Comparison of ENCODE assay signal across 8 cellular contexts in the genomic region with DNA sequence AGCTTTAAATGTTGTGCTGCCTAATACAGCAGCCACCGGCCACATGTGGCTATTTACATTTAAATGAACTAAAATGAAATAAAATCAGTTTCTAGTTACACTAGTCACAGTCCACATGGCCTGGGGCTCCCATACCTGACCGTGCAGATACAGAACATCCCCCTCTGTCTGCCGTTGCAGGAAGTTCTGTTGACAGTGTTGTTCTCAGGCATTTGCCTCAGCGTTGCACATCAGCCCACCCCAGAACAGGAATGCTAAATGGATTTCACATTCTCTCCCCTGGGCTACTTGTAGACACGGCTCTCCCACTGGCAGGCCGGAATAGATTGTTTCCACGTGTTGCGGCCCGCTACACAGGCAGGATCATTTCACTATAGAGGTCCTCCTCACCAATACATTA. TPM values are rescaled to one million over a fixed set of nuclear protein-coding genes. Genes with fewer than 3 reads are reported as not detected.
DNase-seq lines count a peak whose midpoint lies in the region; ATAC-seq and TF ChIP-seq lines count a peak whose summit lies in the region.

No MANE protein-coding gene starts in this region.

- POLR2A ChIA-PET in HEK293 (lab: Yijun Ruan, JAX) = no interaction called here
- POLR2A ChIA-PET in activated CD8-positive, alpha-beta T cell treated with anti-CD3 and anti-CD28 coated beads, Interleukin-2, amount 10 ng/mL, durations not matched to agents 7 days and 5 days (lab: Charles Lee) = no interaction called here

- H3K4me3 Mint-ChIP-seq in activated CD8-positive, alpha-beta T cell treated with anti-CD3 and anti-CD28 coated beads, Interleukin-2, amount 10 ng/mL, durations not matched to agents 7 days and 5 days = no peak overlapping the region

- H3F3A ChIP-seq in DOHH2 (ENCODE audit: control insufficient read depth, insufficient read depth) = no peaks in the 10 kb centered on the region

- H3K4me1 Mint-ChIP-seq in activated CD8-positive, alpha-beta T cell treated with anti-CD3 and anti-CD28 coated beads, Interleukin-2, amount 10 ng/mL, durations not matched to agents 7 days and 5 days (ENCODE audit: low read depth) = peaks cover 8% of the 10 kb centered on the region

- H3K4me1 ChIP-seq in DOHH2 (ENCODE audit: control insufficient read depth, low read length) = no peaks in the 10 kb centered on the region
- no peaks in the 10 kb centered on the region; the same call in 1 of the 2 replicates for H3K4me1 ChIP-seq in HEK293 (ENCODE audit: control insufficient read depth, insufficient read depth, low read length)

- H4K20me1 ChIP-seq in DOHH2 (ENCODE audit: control insufficient read depth, insufficient read depth, low read depth, low read length) = no peaks in the 10 kb centered on the region

- peaks cover 5% of the 10 kb centered on the region for H3K36me3 Mint-ChIP-seq in activated CD8-positive, alpha-beta T cell treated with anti-CD3 and anti-CD28 coated beads, Interleukin-2, amount 10 ng/mL, durations not matched to agents 7 days and 5 days (ENCODE audit: low read depth)

- no peaks in the 10 kb centered on the region for H3K27me3 ChIP-seq in DOHH2 (ENCODE audit: control insufficient read depth, low read length)

- no peak overlapping the region for H3K4me3 ChIP-seq in DOHH2 (ENCODE audit: low read length)
- no peak overlapping the region for H3K4me3 ChIP-seq in HEK293 (ENCODE audit: low read depth, low read length)

- TF ChIP-seq CTCF in DOHH2 (IDR thresholded peaks at IDR 0.05; ENCODE audit: low read depth, low read length, poor library complexity, severe bottlenecking) (peak; percentile 27), HEK293 (tag by site-specific recombination; IDR thresholded peaks at IDR 0.05) (0 out of 2 replicates have a peak, but pooled peaks have one; percentile 9)

- H3K27ac ChIP-seq in DOHH2 (ENCODE audit: low read depth, low read length) (no peak overlapping the region), HEK293 (ENCODE audit: extremely low read depth, low read depth, low read length) (no peak overlapping the region), substantia nigra (ENCODE audit: low read depth, low read length, poor library complexity, severe bottlenecking) (no peak overlapping the region)

- CTCF ChIA-PET in HEK293 (lab: Yijun Ruan, JAX) = interaction anchor here (0.5 to 0.7 kb wide), 3 partner anchors 15 to 152 kb away, joined by 3 to 5 read pairs (median 3); no protein-coding TSS in a partner anchor
- CTCF ChIA-PET in activated CD8-positive, alpha-beta T cell treated with anti-CD3 and anti-CD28 coated beads, Interleukin-2, amount 10 ng/mL, durations not matched to agents 7 days and 5 days (lab: Charles Lee) = no interaction called here

- H3K36me3 ChIP-seq in DOHH2 (ENCODE audit: control insufficient read depth, low read length) (no peaks in the 10 kb centered on the region), HEK293 (ENCODE audit: control insufficient read depth in 2 of 2, insufficient read depth in 1 of 2, low read length in 2 of 2) (peaks cover 22 to 99% of the 10 kb centered on the region in 2 experiments)

- no peaks in the 10 kb centered on the region for H3K79me2 ChIP-seq in DOHH2 (ENCODE audit: control insufficient read depth, low read length)

- no peaks in the 10 kb centered on the region for H3K9me3 Mint-ChIP-seq in activated CD8-positive, alpha-beta T cell treated with anti-CD3 and anti-CD28 coated beads, Interleukin-2, amount 10 ng/mL, durations not matched to agents 7 days and 5 days (ENCODE audit: insufficient read depth)

- H3K27ac Mint-ChIP-seq in activated CD8-positive, alpha-beta T cell treated with anti-CD3 and anti-CD28 coated beads, Interleukin-2, amount 10 ng/mL, durations not matched to agents 7 days and 5 days = no peak overlapping the region

- H3K9me2 ChIP-seq in DOHH2 (replicated peaks; ENCODE audit: control insufficient read depth, low read length) = no peaks in the 10 kb centered on the region

- ATAC-seq in activated CD8-positive, alpha-beta T cell treated with anti-CD3 and anti-CD28 coated beads, Interleukin-2, amount 10 ng/mL, durations not matched to agents 7 days and 5 days = no peak

- H3K27me3 Mint-ChIP-seq in activated CD8-positive, alpha-beta T cell treated with anti-CD3 and anti-CD28 coated beads, Interleukin-2, amount 10 ng/mL, durations not matched to agents 7 days and 5 days (ENCODE audit: low read depth) = no peaks in the 10 kb centered on the region

- intact Hi-C loops in posterior cingulate gyrus (cut with DNase I) = no loop called here

- no peaks in the 10 kb centered on the region for H3K9me3 ChIP-seq in DOHH2 (ENCODE audit: control insufficient read depth, insufficient read depth, low read length)
- H3K9me3 ChIP-seq in HEK293 (ENCODE audit: control insufficient read depth, insufficient read depth, low read depth, low read length) = no peaks in the 10 kb centered on the region

- no peak overlapping the region for H3K4me2 ChIP-seq in DOHH2 (ENCODE audit: low read length)

- peak; percentile 28 for DNase-seq in activated CD8-positive, alpha-beta T cell treated with anti-CD3 and anti-CD28 coated beads, Interleukin-2, amount 10 ng/mL, durations not matched to agents 7 days and 5 days
- DNase-seq in left kidney (ENCODE audit: low read depth, low spot score) (peak; percentile 68), posterior cingulate gyrus (no peak), substantia nigra (lab: John Stamatoyannopoulos, UW) (no peak), hepatic stellate cell (ENCODE audit: low spot score) (no peak), cortex of kidney (lab: John Stamatoyannopoulos, UW) (no peak)

TF ChIP-seq in HEK293, 187 proteins besides CTCF, POLR2A, EP300 and RAD21:
- TF ChIP-seq ZNF549 (tag by site-specific recombination; IDR thresholded peaks at IDR 0.05) (no peak), ZNF658 (tag by site-specific recombination; IDR thresholded peaks at IDR 0.05) (no peak), HOXD13 (CRISPR knock-in tag; IDR thresholded peaks at IDR 0.05; ENCODE audit: borderline replicate concordance) (no peak), YY1 (tag by site-specific recombination; IDR thresholded peaks at IDR 0.05) (no peak), ZNF350 (tag by site-specific recombination; IDR thresholded peaks at IDR 0.05) (no peak), ZNF138 (tag by site-specific recombination; IDR thresholded peaks at IDR 0.05; ENCODE audit: borderline replicate concordance) (no peak), OVOL3 (tag by site-specific recombination; IDR thresholded peaks at IDR 0.05) (no peak), ZNF19 (tag by site-specific recombination; IDR thresholded peaks at IDR 0.05; ENCODE audit: low read depth) (no peak), ZNF10 (tag by site-specific recombination; IDR thresholded peaks at IDR 0.05) (no peak), BCL11A (tag by site-specific recombination; IDR thresholded peaks at IDR 0.05; ENCODE audit: low read depth) (no peak), IKZF3 (tag by site-specific recombination; IDR thresholded peaks at IDR 0.05) (no peak), ZNF266 (tag by site-specific recombination; IDR thresholded peaks at IDR 0.05; ENCODE audit: low read depth) (no peak)
- TF ChIP-seq, protein P1, sequence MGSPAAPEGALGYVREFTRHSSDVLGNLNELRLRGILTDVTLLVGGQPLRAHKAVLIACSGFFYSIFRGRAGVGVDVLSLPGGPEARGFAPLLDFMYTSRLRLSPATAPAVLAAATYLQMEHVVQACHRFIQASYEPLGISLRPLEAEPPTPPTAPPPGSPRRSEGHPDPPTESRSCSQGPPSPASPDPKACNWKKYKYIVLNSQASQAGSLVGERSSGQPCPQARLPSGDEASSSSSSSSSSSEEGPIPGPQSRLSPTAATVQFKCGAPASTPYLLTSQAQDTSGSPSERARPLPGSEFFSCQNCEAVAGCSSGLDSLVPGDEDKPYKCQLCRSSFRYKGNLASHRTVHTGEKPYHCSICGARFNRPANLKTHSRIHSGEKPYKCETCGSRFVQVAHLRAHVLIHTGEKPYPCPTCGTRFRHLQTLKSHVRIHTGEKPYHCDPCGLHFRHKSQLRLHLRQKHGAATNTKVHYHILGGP (tag by site-specific recombination; IDR thresholded peaks at IDR 0.05) = no peak
- TF ChIP-seq, protein P2, sequence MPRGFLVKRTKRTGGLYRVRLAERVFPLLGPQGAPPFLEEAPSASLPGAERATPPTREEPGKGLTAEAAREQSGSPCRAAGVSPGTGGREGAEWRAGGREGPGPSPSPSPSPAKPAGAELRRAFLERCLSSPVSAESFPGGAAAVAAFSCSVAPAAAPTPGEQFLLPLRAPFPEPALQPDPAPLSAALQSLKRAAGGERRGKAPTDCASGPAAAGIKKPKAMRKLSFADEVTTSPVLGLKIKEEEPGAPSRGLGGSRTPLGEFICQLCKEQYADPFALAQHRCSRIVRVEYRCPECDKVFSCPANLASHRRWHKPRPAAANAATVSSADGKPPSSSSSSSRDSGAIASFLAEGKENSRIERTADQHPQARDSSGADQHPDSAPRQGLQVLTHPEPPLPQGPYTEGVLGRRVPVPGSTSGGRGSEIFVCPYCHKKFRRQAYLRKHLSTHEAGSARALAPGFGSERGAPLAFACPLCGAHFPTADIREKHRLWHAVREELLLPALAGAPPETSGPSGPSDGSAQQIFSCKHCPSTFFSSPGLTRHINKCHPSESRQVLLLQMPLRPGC (tag by site-specific recombination; IDR thresholded peaks at IDR 0.05) = no peak

RNA-seq across cellular contexts. Expression of a gene that starts 26.3 kb away (rescaled TPM):
- total RNA-seq in activated CD8-positive, alpha-beta T cell treated with anti-CD3 and anti-CD28 coated beads, Interleukin-2, amount 10 ng/mL, durations not matched to agents 7 days and 5 days = under 1 TPM; 0.16 to 0.34 TPM

Comparison
In these comparisons a context has a peak if more than half of its experiments do, and no peak if none do; other contexts are left out.
1. DNase-seq: peak in activated CD8-positive, alpha-beta T cell treated with anti-CD3 and anti-CD28 coated beads, Interleukin-2, amount 10 ng/mL, durations not matched to agents 7 days and 5 days (single experiment) and left kidney (single experiment); none in posterior cingulate gyrus (0 of 10), substantia nigra (0 of 49), hepatic stellate cell (single experiment) and cortex of kidney (single experiment).